3 cellular contexts compared by ENCODE assay signal in the genomic region with DNA sequence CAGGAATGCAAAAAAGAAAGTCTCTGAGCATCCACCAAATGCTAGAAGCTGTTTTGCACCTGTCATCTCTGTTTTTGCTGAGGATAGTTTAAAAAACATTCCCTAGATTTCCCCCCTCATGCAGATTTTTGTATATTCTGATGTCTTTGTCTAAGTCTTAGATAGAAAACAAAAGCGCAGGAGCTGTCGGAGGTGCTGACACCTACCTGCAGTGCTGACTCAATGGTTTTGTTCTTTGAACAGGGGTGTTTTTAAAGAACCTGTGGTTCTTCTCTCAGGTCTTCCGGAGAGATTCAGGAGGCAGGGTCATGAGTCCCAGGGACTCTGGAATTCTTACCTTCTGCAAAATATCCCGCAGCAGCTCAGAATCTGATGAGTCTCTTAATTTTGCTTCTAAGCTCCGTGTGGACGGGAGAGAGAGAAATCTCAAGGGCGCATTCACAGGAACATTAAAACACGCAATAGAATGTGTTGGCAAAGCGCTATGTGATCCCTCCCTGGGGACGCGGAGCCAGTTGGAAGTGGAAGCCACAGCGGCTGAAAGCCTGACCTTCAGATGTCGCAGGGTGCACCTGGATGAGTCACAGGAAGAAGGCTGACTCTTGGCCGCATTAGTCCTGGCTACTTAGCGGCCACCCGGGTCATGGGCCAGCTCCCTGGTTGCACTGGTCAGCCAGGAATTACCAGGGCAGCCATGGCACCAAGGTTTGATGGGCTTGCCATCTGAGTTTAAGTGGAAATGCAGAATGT. TPM values are rescaled to one million over a fixed set of nuclear protein-coding genes. Genes with fewer than 3 reads are reported as not detected.
"Had no signal": no experiment of that assay in that cellular context is flagged by ENCODE, and none has a peak within 500 bp of the region (broad histone marks: within the 10 kb centered on the region; RNA-seq: fewer than 3 reads in every experiment).

No MANE protein-coding gene starts in this region.

RNA-seq across cellular contexts. Expression of gene ALG1L2, which starts 27.4 kb away (rescaled TPM):
- total RNA-seq: HT-29, IMR-90, NCI-H460 had no signal
- polyA plus RNA-seq: IMR-90 had no signal
